27 cellular contexts compared by ENCODE assay signal in the genomic region with DNA sequence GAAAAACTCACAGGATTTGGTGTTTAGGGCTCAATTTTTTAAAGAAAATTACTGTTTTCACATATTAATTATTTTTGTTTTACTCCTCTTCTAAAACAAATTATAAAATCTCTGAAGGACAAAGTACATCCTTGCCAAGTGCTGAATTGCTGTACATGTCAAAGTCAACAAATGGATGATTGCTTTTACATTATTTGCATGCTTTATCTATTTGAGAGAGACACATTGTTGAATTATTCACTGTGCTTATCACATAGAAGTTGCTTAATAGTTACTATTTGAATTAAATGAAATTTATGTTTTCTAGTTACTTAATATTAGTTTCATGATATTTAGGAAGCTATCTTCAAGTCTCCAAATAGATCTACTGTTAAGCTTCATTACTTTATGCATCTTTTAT.
DNase-seq lines count a peak whose midpoint lies in the region; TF ChIP-seq lines count a peak whose summit lies in the region.
"Had no signal": no experiment of that assay in that cellular context is flagged by ENCODE, and none has a peak within 500 bp of the region (broad histone marks: within the 10 kb centered on the region; RNA-seq: fewer than 3 reads in every experiment).

No MANE protein-coding gene starts in this region.

- no peak overlapping the region for H3K27ac ChIP-seq in breast epithelium
- H3K27ac ChIP-seq in SK-N-SH (ENCODE audit: low read depth in 2 of 2, low read length in 1 of 2), result peak overlapping the region; percentile 69 to 83; a peak in 3 of 4 replicates
- H3K27ac ChIP-seq in right atrium auricular region, result no peak overlapping the region
- H3K27ac ChIP-seq: KMS-11, lower lobe of right lung, parathyroid adenoma, upper lobe of left lung had no signal

- H3K9me3 ChIP-seq in breast epithelium (no peaks in the 10 kb centered on the region), SK-N-SH (no peaks in the 10 kb centered on the region), skeletal muscle satellite cell (replicated peaks; ENCODE audit: low read length) (no peaks in the 10 kb centered on the region), right atrium auricular region (no peaks in the 10 kb centered on the region)
- H3K9me3 ChIP-seq: BE2C, lower lobe of right lung, upper lobe of left lung had no signal

- no peaks in the 10 kb centered on the region for H3K9me2 ChIP-seq in SK-N-SH

- CTCF ChIA-PET in MCF 10A (lab: Yijun Ruan, JAX) (no interaction called here), SK-N-SH (lab: Yijun Ruan, JAX) (interaction anchor here (1.0 to 1.9 kb wide), 2 partner anchors 11 to 642 kb away, joined by 3 to 5 read pairs; no protein-coding TSS in a partner anchor)

- peaks cover 13% of the 10 kb centered on the region for H3F3A ChIP-seq in SK-N-SH (replicated peaks; ENCODE audit: insufficient read depth)

- H3K4me3 ChIP-seq in breast epithelium (no peak overlapping the region), SK-N-SH (ENCODE audit: low read depth in 2 of 2, low read length in 1 of 2) (no peak overlapping the region), fibroblast of the aortic adventitia (ENCODE audit: low read depth, low read length) (no peak overlapping the region), skeletal muscle satellite cell (ENCODE audit: low read length) (no peak overlapping the region), foreskin fibroblast (ENCODE audit: low read depth in 1 of 2, low read length in 2 of 2) (no peak overlapping the region), right atrium auricular region (no peak overlapping the region)
- H3K4me3 ChIP-seq: lower lobe of right lung, upper lobe of left lung had no signal

- intact Hi-C loops in MCF 10A (cut with micrococcal nuclease), result loop anchor here (10.0 kb wide), 1 partner anchor 345 kb away; no protein-coding TSS in a partner anchor
- intact Hi-C loops in breast epithelium (cut with DNase I; ENCODE audit: low total_unique reads), result no loop called here

- POLR2A ChIA-PET in MCF 10A (lab: Yijun Ruan, JAX), result interaction anchor here (0.5 to 0.7 kb wide), 3 partner anchors 23 to 427 kb away, joined by 3 read pairs; no protein-coding TSS in a partner anchor
- POLR2A ChIA-PET in SK-N-SH (lab: Yijun Ruan, JAX), result no interaction called here

- H3K4me2 ChIP-seq in SK-N-SH, result no peak overlapping the region; the same call in 1 of the 2 replicates
- H3K4me2 ChIP-seq in skeletal muscle satellite cell (ENCODE audit: low read length), result peak overlapping the region; percentile 64
- H3K4me2 ChIP-seq: KMS-11 had no signal

- BruUV-seq in MCF 10A (replicated peaks; lab: Mats Ljungman, UMichigan), result no TSS peak

- peaks cover 29% of the 10 kb centered on the region for H3K4me1 Mint-ChIP-seq in MCF 10A (ENCODE audit: insufficient read depth, unreplicated experiment)
- H3K4me1 Mint-ChIP-seq: stimulated activated effector memory CD8-positive, alpha-beta T cell treated with anti-CD3 and anti-CD28 coated beads, Interleukin-12 subunit alpha, Interleukin-12 subunit beta, amount 100 ng/mL, for 72 hours had no signal

- no peaks in the 10 kb centered on the region for H4K20me1 ChIP-seq in SK-N-SH (ENCODE audit: insufficient read depth)

- TF ChIP-seq EP300 in SK-N-SH (IDR thresholded peaks at IDR 0.05; ENCODE audit: borderline replicate concordance in 1 of 2, low read depth in 1 of 2, low read length in 1 of 2), result no peak

- no peaks in the 10 kb centered on the region for H3K9me3 Mint-ChIP-seq in MCF 10A (ENCODE audit: unreplicated experiment)
- H3K9me3 Mint-ChIP-seq: neural crest cell had no signal

- no peaks in the 10 kb centered on the region for H3K27me3 Mint-ChIP-seq in MCF 10A (ENCODE audit: insufficient read depth, unreplicated experiment)

- no peak for TF ChIP-seq POLR2A in breast epithelium (IDR thresholded peaks at IDR 0.05)

- H3K27ac Mint-ChIP-seq in MCF 10A (ENCODE audit: low read depth, unreplicated experiment), result peak overlapping the region; percentile 74
- H3K27ac Mint-ChIP-seq: activated naive CD4-positive, alpha-beta T cell treated with anti-CD3 and anti-CD28 coated beads for 36 hours; activated T-helper 1 cell treated with anti-CD3 and anti-CD28 coated beads, Interleukin-12 subunit alpha, Interleukin-12 subunit beta, Interleukin-2, Interleukin-4 antibody, amounts not matched to agents 30 ng/mL and 10 ng/mL and 1 ng/mL, durations not matched to agents 14 hours and 24 hours and 36 hours; stimulated activated effector memory CD8-positive, alpha-beta T cell treated with anti-CD3 and anti-CD28 coated beads, Interleukin-12 subunit alpha, Interleukin-12 subunit beta, amount 100 ng/mL, for 72 hours had no signal

- TF ChIP-seq RAD21 in SK-N-SH (IDR thresholded peaks at IDR 0.05; ENCODE audit: low read length), result no peak

- H2AFZ ChIP-seq in SK-N-SH (ENCODE audit: low read depth), result no peak overlapping the region
- H2AFZ ChIP-seq: parathyroid adenoma had no signal

- H3K27me3 ChIP-seq in breast epithelium (no peaks in the 10 kb centered on the region), SK-N-SH (ENCODE audit: insufficient read depth) (no peaks in the 10 kb centered on the region), skeletal muscle satellite cell (ENCODE audit: control insufficient read depth, insufficient read depth, low read length) (no peaks in the 10 kb centered on the region), right atrium auricular region (no peaks in the 10 kb centered on the region)
- H3K27me3 ChIP-seq: BE2C, upper lobe of left lung had no signal

- H3K9ac ChIP-seq in SK-N-SH, result no peak overlapping the region
- H3K9ac ChIP-seq in skeletal muscle satellite cell (ENCODE audit: low read depth, low read length), result peak overlapping the region; percentile 9
- H3K9ac ChIP-seq: KMS-11, parathyroid adenoma had no signal

- TF ChIP-seq CTCF in MCF 10A (IDR thresholded peaks at IDR 0.05; ENCODE audit: unreplicated experiment) (no peak), breast epithelium (IDR thresholded peaks at IDR 0.05) (no peak), SK-N-SH (IDR thresholded peaks at IDR 0.05) (no peak), fibroblast of the aortic adventitia (IDR thresholded peaks at IDR 0.05; ENCODE audit: insufficient read depth, low read length) (no peak), foreskin fibroblast (IDR thresholded peaks at IDR 0.05; ENCODE audit: low read depth, low read length) (no peak), right atrium auricular region (IDR thresholded peaks at IDR 0.05) (no peak)

- peaks cover 6% of the 10 kb centered on the region for H3K36me3 Mint-ChIP-seq in MCF 10A (ENCODE audit: insufficient read depth, unreplicated experiment)
- H3K36me3 Mint-ChIP-seq: stimulated activated effector memory CD8-positive, alpha-beta T cell treated with anti-CD3 and anti-CD28 coated beads, Interleukin-12 subunit alpha, Interleukin-12 subunit beta, amount 100 ng/mL, for 72 hours had no signal

- H3K4me3 Mint-ChIP-seq in MCF 10A (ENCODE audit: unreplicated experiment), result no peak overlapping the region
- H3K4me3 Mint-ChIP-seq: activated naive CD4-positive, alpha-beta T cell treated with anti-CD3 and anti-CD28 coated beads for 36 hours; activated T-helper 1 cell treated with anti-CD3 and anti-CD28 coated beads, Interleukin-12 subunit alpha, Interleukin-12 subunit beta, Interleukin-2, Interleukin-4 antibody, amounts not matched to agents 30 ng/mL and 10 ng/mL and 1 ng/mL, durations not matched to agents 14 hours and 24 hours and 36 hours; neural crest cell; stimulated activated effector memory CD8-positive, alpha-beta T cell treated with anti-CD3 and anti-CD28 coated beads, Interleukin-12 subunit alpha, Interleukin-12 subunit beta, amount 100 ng/mL, for 72 hours had no signal

- H3K79me2 ChIP-seq in SK-N-SH (ENCODE audit: insufficient read depth), result no peaks in the 10 kb centered on the region
- H3K79me2 ChIP-seq: parathyroid adenoma had no signal

- H3K4me1 ChIP-seq in breast epithelium (no peaks in the 10 kb centered on the region), SK-N-SH (ENCODE audit: control insufficient read depth in 1 of 2, insufficient read depth in 2 of 2, low read depth in 1 of 2, low read length in 1 of 2) (peaks cover 0 to 20% of the 10 kb centered on the region in 2 experiments; a peak in 2 of 4 replicates), skeletal muscle satellite cell (ENCODE audit: control insufficient read depth, insufficient read depth, low read length) (peaks cover 53% of the 10 kb centered on the region), right atrium auricular region (no peaks in the 10 kb centered on the region)
- H3K4me1 ChIP-seq: BE2C, lower lobe of right lung, parathyroid adenoma, upper lobe of left lung had no signal

- H3K36me3 ChIP-seq in breast epithelium, result no peaks in the 10 kb centered on the region
- no peaks in the 10 kb centered on the region for H3K36me3 ChIP-seq in SK-N-SH (replicated peaks in 1 of 2; ENCODE audit: control insufficient read depth in 1 of 2, insufficient read depth in 2 of 2, low read length in 1 of 2)
- no peaks in the 10 kb centered on the region for H3K36me3 ChIP-seq in skeletal muscle satellite cell (ENCODE audit: insufficient read depth, low read length)
- no peaks in the 10 kb centered on the region for H3K36me3 ChIP-seq in right atrium auricular region
- H3K36me3 ChIP-seq: BE2C, lower lobe of right lung, upper lobe of left lung had no signal

- DNase-seq in MCF 10A (ENCODE audit: unreplicated experiment) (no peak), breast epithelium (ENCODE audit: low spot score in 2 of 2) (no peak), SK-N-SH (no peak), fibroblast of the aortic adventitia (ENCODE audit: low read depth) (peak; percentile 14), foreskin fibroblast (no peak), SKM-1 treated with dmso at 0.1 percent for 144 hours (lab: John Stamatoyannopoulos, UW; ENCODE audit: unreplicated experiment) (no peak), right atrium auricular region (ENCODE audit: low spot score) (no peak)
- DNase-seq: activated CD4-positive, alpha-beta T cell treated with anti-CD3 and anti-CD28 coated beads, Interleukin-2, amount 50 U/mL, for 48 hours; activated naive CD4-positive, alpha-beta T cell treated with anti-CD3 and anti-CD28 coated beads for 36 hours; amygdala; BE2C; cortex of kidney; GF-D8; lower lobe of right lung; NCI-H524; NK-92 treated with Interleukin-12 subunit alpha and Interleukin-12 subunit beta, amount 100 ng/mL, for 24 hours; right cardiac atrium; SIG-M5; stimulated activated CD4-positive, alpha-beta T cell treated with anti-CD3 and anti-CD28 coated beads, Interleukin-4, amount 100 ng/mL, for 24 hours; T-helper 1 cell; upper lobe of left lung had no signal

TF ChIP-seq in SK-N-SH, 30 proteins besides CTCF, POLR2A, EP300 and RAD21:
- TF ChIP-seq RCOR1 (IDR thresholded peaks at IDR 0.05; ENCODE audit: low read length), result no peak
- TF ChIP-seq, protein P1, sequence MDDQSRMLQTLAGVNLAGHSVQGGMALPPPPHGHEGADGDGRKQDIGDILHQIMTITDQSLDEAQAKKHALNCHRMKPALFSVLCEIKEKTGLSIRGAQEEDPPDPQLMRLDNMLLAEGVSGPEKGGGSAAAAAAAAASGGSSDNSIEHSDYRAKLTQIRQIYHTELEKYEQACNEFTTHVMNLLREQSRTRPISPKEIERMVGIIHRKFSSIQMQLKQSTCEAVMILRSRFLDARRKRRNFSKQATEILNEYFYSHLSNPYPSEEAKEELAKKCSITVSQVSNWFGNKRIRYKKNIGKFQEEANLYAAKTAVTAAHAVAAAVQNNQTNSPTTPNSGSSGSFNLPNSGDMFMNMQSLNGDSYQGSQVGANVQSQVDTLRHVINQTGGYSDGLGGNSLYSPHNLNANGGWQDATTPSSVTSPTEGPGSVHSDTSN (IDR thresholded peaks at IDR 0.05), result 0 out of 2 replicates have a peak, but pooled peaks have one; percentile 6
TF ChIP-seq in SK-N-SH: peak in this region for 1.

Comparison
In these comparisons a context has a peak if more than half of its experiments do, and no peak if none do; other contexts are left out.
1. H3K27ac ChIP-seq: peak in SK-N-SH (2 of 2); none in breast epithelium (0 of 2) and right atrium auricular region (0 of 2).